ENCODE assay signal across 13 cellular contexts in genomic region chr11:47391077-47391583, GRCh38. TPM values are rescaled to one million over a fixed set of nuclear protein-coding genes. Genes with fewer than 3 reads are reported as not detected.
A peak's percentile ranks its signal among the peaks of the same experiment; 100 is the strongest.
DNase-seq lines count a peak whose midpoint lies in the region; ATAC-seq, FAIRE-seq and TF ChIP-seq lines count a peak whose summit lies in the region.
"Had no signal": no experiment of that assay in that cellular context is flagged by ENCODE, and none has a peak within 500 bp of the region (broad histone marks: within the 10 kb centered on the region; RNA-seq: fewer than 3 reads in every experiment).

No MANE protein-coding gene starts in this region.

- FAIRE-seq in astrocyte (lab: Jason Lieb, UNC) = no peak

- in situ Hi-C loops in transverse colon (cut with MboI; ENCODE audit: low pct_ligation_motif_present in 1 of 4, low pct_unique_long_range_greater_than_20kb in 1 of 4, low sequenced_read_pairs in 3 of 4) = no loop called here

- no peaks in the 10 kb centered on the region for H4K20me1 ChIP-seq in astrocyte (ENCODE audit: insufficient read depth, low read length)

- H3K27ac Mint-ChIP-seq in activated naive CD4-positive, alpha-beta T cell treated with anti-CD3 and anti-CD28 coated beads, Interleukin-2, amount 10 ng/mL, durations not matched to agents 7 days and 5 days = peak overlapping the region; percentile 61
- peak overlapping the region; percentile 75 for H3K27ac Mint-ChIP-seq in astrocyte (ENCODE audit: unreplicated experiment)
- no peak overlapping the region for H3K27ac Mint-ChIP-seq in glutamatergic neuron (ENCODE audit: unreplicated experiment)
- H3K27ac Mint-ChIP-seq: HFFc6 had no signal

- no peak for TF ChIP-seq POLR2A in right lobe of liver (IDR thresholded peaks at IDR 0.05)
- no peak for TF ChIP-seq POLR2A in transverse colon (IDR thresholded peaks at IDR 0.05)
- TF ChIP-seq POLR2A in uterus (IDR thresholded peaks at IDR 0.05) = no peak

- no peak overlapping the region for H3K9ac ChIP-seq in astrocyte (ENCODE audit: low read length)

- no peaks in the 10 kb centered on the region for H3K27me3 ChIP-seq in astrocyte (ENCODE audit: insufficient read depth, low read length)
- H3K27me3 ChIP-seq in right lobe of liver = no peaks in the 10 kb centered on the region
- H3K27me3 ChIP-seq in transverse colon = no peaks in the 10 kb centered on the region
- no peaks in the 10 kb centered on the region for H3K27me3 ChIP-seq in uterus

- TF ChIP-seq CTCF in astrocyte (IDR thresholded peaks at IDR 0.05; ENCODE audit: insufficient read depth, low read depth, low read length) = no peak
- TF ChIP-seq CTCF in right lobe of liver (IDR thresholded peaks at IDR 0.05) = no peak
- no peak for TF ChIP-seq CTCF in transverse colon (IDR thresholded peaks at IDR 0.05)
- TF ChIP-seq CTCF in glutamatergic neuron (IDR thresholded peaks at IDR 0.05; ENCODE audit: partially characterized antibody, unreplicated experiment) = no peak
- no peak for TF ChIP-seq CTCF in uterus (IDR thresholded peaks at IDR 0.05)

- peaks cover 7% of the 10 kb centered on the region for H3K27me3 Mint-ChIP-seq in activated naive CD4-positive, alpha-beta T cell treated with anti-CD3 and anti-CD28 coated beads, Interleukin-2, amount 10 ng/mL, durations not matched to agents 7 days and 5 days
- H3K27me3 Mint-ChIP-seq in astrocyte (ENCODE audit: low read depth, unreplicated experiment) (no peaks in the 10 kb centered on the region), glutamatergic neuron (ENCODE audit: unreplicated experiment) (peaks cover 3% of the 10 kb centered on the region)

- H3K9me3 ChIP-seq in astrocyte (ENCODE audit: insufficient read depth, low read depth, low read length) (no peaks in the 10 kb centered on the region), right lobe of liver (no peaks in the 10 kb centered on the region), transverse colon (no peaks in the 10 kb centered on the region), uterus (no peaks in the 10 kb centered on the region)

- peak; percentile 4 to 31 (median 18) for ATAC-seq in right lobe of liver
- ATAC-seq: activated naive CD4-positive, alpha-beta T cell treated with anti-CD3 and anti-CD28 coated beads, Interleukin-2, amount 50 U/mL, for 72 hours had no signal

- H3K36me3 ChIP-seq in astrocyte (ENCODE audit: insufficient read depth, low read length) (no peaks in the 10 kb centered on the region), right lobe of liver (no peaks in the 10 kb centered on the region), transverse colon (no peaks in the 10 kb centered on the region), uterus (no peaks in the 10 kb centered on the region)

- peaks cover 6% of the 10 kb centered on the region for H3K4me1 ChIP-seq in astrocyte (ENCODE audit: insufficient read depth, low read length)
- no peaks in the 10 kb centered on the region for H3K4me1 ChIP-seq in right lobe of liver
- H3K4me1 ChIP-seq in transverse colon = peaks cover 0 to 18% (median 11%) of the 10 kb centered on the region in 4 donors
- H3K4me1 ChIP-seq in uterus = no peaks in the 10 kb centered on the region

- DNase-seq in activated naive CD4-positive, alpha-beta T cell treated with anti-CD3 and anti-CD28 coated beads, Interleukin-2, amount 10 ng/mL, durations not matched to agents 7 days and 5 days = no peak
- DNase-seq in activated naive CD4-positive, alpha-beta T cell treated with Interleukin-2 at 50 U/mL for 16 hours = no peak
- DNase-seq in astrocyte (ENCODE audit: low read depth) = no peak
- peak in 2 of 3 donors; percentile 65 to 74 for DNase-seq in right lobe of liver
- DNase-seq in transverse colon = no peak
- no peak for DNase-seq in NCI-H510A (lab: John Stamatoyannopoulos, UW)
- DNase-seq in glutamatergic neuron = no peak
- DNase-seq in uterus = no peak
- DNase-seq: HFFc6, NCI-H146 had no signal

- peaks cover 58% of the 10 kb centered on the region for H3K4me1 Mint-ChIP-seq in activated naive CD4-positive, alpha-beta T cell treated with anti-CD3 and anti-CD28 coated beads, Interleukin-2, amount 10 ng/mL, durations not matched to agents 7 days and 5 days
- H3K4me1 Mint-ChIP-seq in astrocyte (ENCODE audit: low read depth, unreplicated experiment) = peaks cover 17% of the 10 kb centered on the region
- H3K4me1 Mint-ChIP-seq in glutamatergic neuron (ENCODE audit: low read depth, unreplicated experiment) = peaks cover 4% of the 10 kb centered on the region

- no peaks in the 10 kb centered on the region for H3K79me2 ChIP-seq in astrocyte (ENCODE audit: insufficient read depth, low read length)

- intact Hi-C loops in right lobe of liver (cut with DNase I) = no loop called here
- intact Hi-C loops in transverse colon (cut with DNase I; ENCODE audit: low total_unique reads) = no loop called here
- intact Hi-C loops in uterus (cut with DNase I; ENCODE audit: low total_unique reads) = no loop called here

- TF ChIP-seq EP300 in transverse colon (IDR thresholded peaks at IDR 0.05; ENCODE audit: low read depth) = no peak

- CTCF ChIA-PET in activated naive CD4-positive, alpha-beta T cell treated with anti-CD3 and anti-CD28 coated beads, Interleukin-2, amount 10 ng/mL, durations not matched to agents 7 days and 5 days (lab: Charles Lee) = interaction anchor here (0.6 to 2.9 kb wide), 3 partner anchors 18 to 21 kb away, joined by 3 to 20 read pairs (median 3); no protein-coding TSS in a partner anchor

- no peak overlapping the region for H2AFZ ChIP-seq in astrocyte (ENCODE audit: low read depth, low read length)

- H3K4me3 Mint-ChIP-seq in activated naive CD4-positive, alpha-beta T cell treated with anti-CD3 and anti-CD28 coated beads, Interleukin-2, amount 10 ng/mL, durations not matched to agents 7 days and 5 days = no peak overlapping the region
- H3K4me3 Mint-ChIP-seq in astrocyte (ENCODE audit: unreplicated experiment) = no peak overlapping the region
- no peak overlapping the region for H3K4me3 Mint-ChIP-seq in glutamatergic neuron (ENCODE audit: unreplicated experiment)
- H3K4me3 Mint-ChIP-seq: HFFc6 had no signal

- 64% methylated on average over 7 of the region's 11 CpGs for WGBS in right lobe of liver (ENCODE audit: insufficient coverage, low coverage, low lambda C conversion rate, missing lambda C conversion rate)
- 81% methylated on average over 11 of the region's 11 CpGs; no CpG with 5 or more reads in 1 of the 2 donors for WGBS in transverse colon (ENCODE audit: low coverage in 1 of 2), 2 donors

- no peaks in the 10 kb centered on the region for H3K36me3 Mint-ChIP-seq in activated naive CD4-positive, alpha-beta T cell treated with anti-CD3 and anti-CD28 coated beads, Interleukin-2, amount 10 ng/mL, durations not matched to agents 7 days and 5 days
- no peaks in the 10 kb centered on the region for H3K36me3 Mint-ChIP-seq in astrocyte (ENCODE audit: low read depth, unreplicated experiment)
- no peaks in the 10 kb centered on the region for H3K36me3 Mint-ChIP-seq in glutamatergic neuron (ENCODE audit: unreplicated experiment)
- H3K36me3 Mint-ChIP-seq: activated naive CD4-positive, alpha-beta T cell treated with anti-CD3 and anti-CD28 coated beads, Interleukin-2, amount 50 U/mL, for 72 hours had no signal

- no peak overlapping the region for H3K27ac ChIP-seq in astrocyte (ENCODE audit: low read depth, low read length)
- H3K27ac ChIP-seq in right lobe of liver = peak overlapping the region in 2 of 3 donors; percentile 19 to 73
- peak overlapping the region; percentile 30 to 78 (median 60) for H3K27ac ChIP-seq in transverse colon
- H3K27ac ChIP-seq in uterus = no peak overlapping the region

- no peak overlapping the region for H3K4me3 ChIP-seq in astrocyte (ENCODE audit: insufficient read depth, low read depth, low read length)
- no peak overlapping the region for H3K4me3 ChIP-seq in right lobe of liver
- no peak overlapping the region for H3K4me3 ChIP-seq in transverse colon
- no peak overlapping the region for H3K4me3 ChIP-seq in uterus

- no peaks in the 10 kb centered on the region for H3K9me3 Mint-ChIP-seq in activated naive CD4-positive, alpha-beta T cell treated with anti-CD3 and anti-CD28 coated beads, Interleukin-2, amount 10 ng/mL, durations not matched to agents 7 days and 5 days
- H3K9me3 Mint-ChIP-seq in astrocyte (ENCODE audit: unreplicated experiment) (no peaks in the 10 kb centered on the region), glutamatergic neuron (ENCODE audit: unreplicated experiment) (peaks cover 2% of the 10 kb centered on the region)
- H3K9me3 Mint-ChIP-seq: activated naive CD4-positive, alpha-beta T cell treated with anti-CD3 and anti-CD28 coated beads, Interleukin-2, amount 50 U/mL, for 72 hours; HFFc6 had no signal

- no peak overlapping the region for H3K4me2 ChIP-seq in astrocyte (ENCODE audit: low read length)

RNA-seq across cellular contexts. Expression of gene SPI1, which starts 12.8 kb away (rescaled TPM):
- not detected in 2 replicates for total RNA-seq in astrocyte
- total RNA-seq in right lobe of liver = 10 to 100 TPM in 3 of 6 experiments, 1 to 10 TPM in 3; 7.5 to 29.1 (median 10.1) TPM
- 10 to 100 TPM in 2 of 4 donors, 1 to 10 TPM in 2; 7.1 to 35.5 (median 17.2) TPM for total RNA-seq in transverse colon
- total RNA-seq in glutamatergic neuron (ENCODE audit: unreplicated experiment) = not detected
- total RNA-seq in uterus = 1 to 10 TPM; 4.9 to 9.7 (median 7.6) TPM
- total RNA-seq: G401, HFFc6 had no signal

RNA-seq across cellular contexts. Expression of gene SLC39A13, which starts 17.3 kb away (rescaled TPM):
- total RNA-seq in astrocyte (76.6 and 92.7 TPM in 2 replicates), right lobe of liver (10 to 100 TPM in 5 of 6 experiments, 1 to 10 TPM in 1; 9.8 to 21.2 (median 13.1) TPM), transverse colon (10 to 100 TPM; 19.9 to 56.9 (median 43.1) TPM), glutamatergic neuron (ENCODE audit: unreplicated experiment) (60.0 TPM), uterus (10 to 100 TPM; 30.9 to 79.2 (median 64.2) TPM)

RNA-seq across cellular contexts. Expression of gene PSMC3, which starts 35.1 kb away (rescaled TPM):
- 124 and 130 TPM in 2 replicates for total RNA-seq in astrocyte
- total RNA-seq in right lobe of liver = 10 to 100 TPM; 52.5 to 98.1 (median 63.3) TPM
- 100 to 1,000 TPM in 2 of 4 donors, 10 to 100 TPM in 2; 56.5 to 252 (median 91.4) TPM for total RNA-seq in transverse colon
- total RNA-seq in glutamatergic neuron (ENCODE audit: unreplicated experiment) = 112 TPM
- 100 to 1,000 TPM in 1 of 4 donors, 10 to 100 TPM in 3; 43.8 to 161 (median 96.2) TPM for total RNA-seq in uterus

RNA-seq across cellular contexts. Expression of gene MYBPC3, which starts 38.6 kb away (rescaled TPM):
- total RNA-seq in astrocyte (not detected in 2 replicates), right lobe of liver (under 1 TPM in 5 of 6 experiments, not detected in 1; 0.04 to 0.24 (median 0.13) TPM), transverse colon (not detected), glutamatergic neuron (ENCODE audit: unreplicated experiment) (not detected), uterus (under 1 TPM in 2 of 4 donors, not detected in 2; 0.09 to 0.14 TPM)
- total RNA-seq: activated naive CD4-positive, alpha-beta T cell treated with anti-CD3 and anti-CD28 coated beads, Interleukin-2, amount 50 U/mL, for 72 hours; G401; HFFc6 had no signal

RNA-seq across cellular contexts. Expression of gene RAPSN, which starts 57.8 kb away (rescaled TPM):
- total RNA-seq in astrocyte = 0.86 and 0.96 TPM in 2 replicates
- total RNA-seq in right lobe of liver = under 1 TPM in 3 of 6 experiments, not detected in 3; 0.15 to 0.49 (median 0.25) TPM
- not detected for total RNA-seq in transverse colon
- 0.54 TPM for total RNA-seq in glutamatergic neuron (ENCODE audit: unreplicated experiment)
- under 1 TPM in 1 of 4 donors, not detected in 3; 0.41 TPM for total RNA-seq in uterus
- total RNA-seq: G401, subcutaneous adipose tissue had no signal

Comparison
In these comparisons a context has a peak if more than half of its experiments do, and no peak if none do; other contexts are left out.
1. DNase-seq: peak in right lobe of liver (2 of 3); none in activated naive CD4-positive, alpha-beta T cell treated with anti-CD3 and anti-CD28 coated beads, Interleukin-2, amount 10 ng/mL, durations not matched to agents 7 days and 5 days (single experiment), activated naive CD4-positive, alpha-beta T cell treated with Interleukin-2 at 50 U/mL for 16 hours (single experiment), astrocyte (single experiment), transverse colon (single experiment), NCI-H510A (single experiment), glutamatergic neuron (single experiment) and uterus (0 of 2).
2. H3K27ac ChIP-seq: peak in right lobe of liver (2 of 3) and transverse colon (4 of 4); none in astrocyte (single experiment) and uterus (0 of 2).